ENCODE assay signal across 10 cellular contexts in the genomic region with DNA sequence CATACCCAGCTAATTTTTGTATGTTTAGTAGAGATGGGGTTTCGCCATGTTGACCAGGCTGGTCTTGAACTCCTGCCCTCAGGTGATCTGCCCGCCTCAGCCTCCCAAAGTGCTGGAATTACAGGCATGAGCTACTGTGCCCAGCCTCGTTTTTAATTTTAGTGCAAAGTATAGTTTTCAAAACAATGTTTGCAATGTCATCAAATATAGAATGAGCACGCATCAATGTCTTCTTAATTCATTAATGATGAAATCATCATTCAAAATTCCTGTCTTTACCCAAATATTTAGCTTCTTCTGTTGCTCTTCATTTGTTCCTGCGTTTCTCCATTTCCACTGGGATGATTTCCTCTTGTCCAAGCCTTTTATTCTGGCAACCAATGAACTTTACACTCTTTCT. TPM values are rescaled to one million over a fixed set of nuclear protein-coding genes. Genes with fewer than 3 reads are reported as not detected.
"Had no signal": no experiment of that assay in that cellular context is flagged by ENCODE, and none has a peak within 500 bp of the region (broad histone marks: within the 10 kb centered on the region; RNA-seq: fewer than 3 reads in every experiment).

No MANE protein-coding gene starts in this region.

RNA-seq across cellular contexts. Expression of gene LAIR1, which starts 6.7 kb away (rescaled TPM):
- total RNA-seq: endodermal cell, lung microvascular endothelial cell, pulmonary artery endothelial cell had no signal

RNA-seq across cellular contexts. Expression of gene LILRA4, which starts 32.5 kb away (rescaled TPM):
- total RNA-seq: activated CD4-positive, alpha-beta memory T cell treated with anti-CD3 and anti-CD28 coated beads for 36 hours; colonic mucosa; endodermal cell; gastrocnemius medialis; left ventricle myocardium inferior; lung microvascular endothelial cell; pulmonary artery endothelial cell; right cardiac atrium; urinary bladder had no signal
- polyA plus RNA-seq: right cardiac atrium, urinary bladder had no signal

RNA-seq across cellular contexts. Expression of gene TTYH1, which starts 43.8 kb away (rescaled TPM):
- total RNA-seq: activated CD4-positive, alpha-beta memory T cell treated with anti-CD3 and anti-CD28 coated beads for 36 hours; lung microvascular endothelial cell; pulmonary artery endothelial cell had no signal

RNA-seq across cellular contexts. Expression of gene LILRA5, which starts 58.5 kb away (rescaled TPM):
- total RNA-seq: activated CD4-positive, alpha-beta memory T cell treated with anti-CD3 and anti-CD28 coated beads for 36 hours; activated naive CD8-positive, alpha-beta T cell treated with anti-CD3 and anti-CD28 coated beads for 36 hours; endodermal cell; lung microvascular endothelial cell; pulmonary artery endothelial cell had no signal
